Comparison of ENCODE assay signal across 1 cellular context in the genomic region with DNA sequence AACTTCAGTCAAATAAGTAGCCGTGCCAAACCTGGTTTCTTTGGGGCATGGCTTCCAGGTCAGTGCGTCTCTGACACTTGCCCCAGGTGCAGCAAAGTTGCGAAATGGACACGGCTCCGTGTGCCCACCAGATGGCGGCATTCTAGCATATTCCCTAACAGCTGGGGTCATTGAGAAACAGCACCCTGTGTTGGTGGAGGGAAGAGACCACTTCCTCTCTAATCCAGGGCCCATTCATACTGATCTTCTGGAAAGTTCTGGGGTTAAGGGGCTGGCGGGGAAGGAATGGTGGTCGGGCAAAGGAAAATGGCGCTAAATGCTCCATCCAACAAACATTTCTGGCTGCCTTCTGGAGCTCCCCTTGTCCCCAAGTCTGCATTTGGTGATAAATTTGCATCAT.
TF ChIP-seq lines count a peak whose summit lies in the region.

No MANE protein-coding gene starts in this region.

TF ChIP-seq in HepG2, 621 proteins besides CTCF, POLR2A, EP300 and RAD21 (continued from another document and continues in another):
- TF ChIP-seq, protein P1, sequence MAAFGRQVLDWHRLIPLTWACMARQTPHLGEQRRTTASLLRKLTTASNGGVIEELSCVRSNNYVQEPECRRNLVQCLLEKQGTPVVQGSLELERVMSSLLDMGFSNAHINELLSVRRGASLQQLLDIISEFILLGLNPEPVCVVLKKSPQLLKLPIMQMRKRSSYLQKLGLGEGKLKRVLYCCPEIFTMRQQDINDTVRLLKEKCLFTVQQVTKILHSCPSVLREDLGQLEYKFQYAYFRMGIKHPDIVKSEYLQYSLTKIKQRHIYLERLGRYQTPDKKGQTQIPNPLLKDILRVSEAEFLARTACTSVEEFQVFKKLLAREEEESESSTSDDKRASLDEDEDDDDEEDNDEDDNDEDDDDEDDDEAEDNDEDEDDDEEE (CRISPR knock-in tag; IDR thresholded peaks at IDR 0.05) = no peak
- TF ChIP-seq, protein P2, sequence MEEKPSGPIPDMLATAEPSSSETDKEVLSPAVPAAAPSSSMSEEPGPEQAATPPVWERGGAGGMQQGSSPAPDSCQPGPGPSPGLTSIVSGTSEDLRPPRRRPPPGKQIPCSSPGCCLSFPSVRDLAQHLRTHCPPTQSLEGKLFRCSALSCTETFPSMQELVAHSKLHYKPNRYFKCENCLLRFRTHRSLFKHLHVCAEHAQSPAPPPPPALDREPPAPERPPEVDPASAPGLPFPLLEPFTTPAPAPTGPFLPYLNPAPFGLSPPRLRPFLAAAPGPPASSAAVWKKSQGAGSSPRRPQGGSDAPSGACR (CRISPR knock-in tag; IDR thresholded peaks at IDR 0.05) = no peak
- TF ChIP-seq FOXA3 (CRISPR knock-in tag; IDR thresholded peaks at IDR 0.05) (0 out of 2 replicates have a peak, but pooled peaks have one; percentile 32), NR2F2 (IDR thresholded peaks at IDR 0.05; ENCODE audit: borderline replicate concordance, low read depth) (no peak), ZNF317 (CRISPR knock-in tag; IDR thresholded peaks at IDR 0.05) (peak; percentile 30; the same call in 1 of the 2 replicates), RBM39 (IDR thresholded peaks at IDR 0.05; ENCODE audit: low read depth, low read length, poor library complexity, severe bottlenecking) (no peak), ZFP36L1 (CRISPR knock-in tag; IDR thresholded peaks at IDR 0.05) (no peak), ZNF335 (CRISPR knock-in tag; IDR thresholded peaks at IDR 0.05) (peak; percentile 47; the same call in 1 of the 2 replicates), ZFY (CRISPR knock-in tag; IDR thresholded peaks at IDR 0.05) (no peak), NFATC3 (CRISPR knock-in tag; IDR thresholded peaks at IDR 0.05) (no peak), ZNF343 (CRISPR knock-in tag; IDR thresholded peaks at IDR 0.05) (no peak), POLR2AphosphoS5 (IDR thresholded peaks at IDR 0.05; ENCODE audit: low read depth, low read length) (no peak), ZNF772 (CRISPR knock-in tag; IDR thresholded peaks at IDR 0.05) (no peak), HNRNPLL (IDR thresholded peaks at IDR 0.05; ENCODE audit: low read depth, low read length, poor library complexity, severe bottlenecking) (no peak), NFE2L2 (IDR thresholded peaks at IDR 0.05; ENCODE audit: low read length) (no peak), SOX5 (CRISPR knock-in tag; IDR thresholded peaks at IDR 0.05; ENCODE audit: borderline replicate concordance) (peak; percentile 30; the same call in 1 of the 2 replicates), ZNF329 (CRISPR knock-in tag; IDR thresholded peaks at IDR 0.05; ENCODE audit: low read depth) (no peak), ZNF44 (CRISPR knock-in tag; IDR thresholded peaks at IDR 0.05) (no peak), ZSCAN20 (CRISPR knock-in tag; IDR thresholded peaks at IDR 0.05; ENCODE audit: borderline replicate concordance) (no peak), MIXL1 (CRISPR knock-in tag; IDR thresholded peaks at IDR 0.05) (0 out of 2 replicates have a peak, but pooled peaks have one; percentile 45), ZBTB20 (CRISPR knock-in tag; IDR thresholded peaks at IDR 0.05; ENCODE audit: borderline replicate concordance, low read depth) (no peak; the same call in 1 of the 2 replicates), ZNF224 (CRISPR knock-in tag; IDR thresholded peaks at IDR 0.05) (no peak), HOXA7 (CRISPR knock-in tag; IDR thresholded peaks at IDR 0.05) (no peak), ZMYM3 (CRISPR knock-in tag; IDR thresholded peaks at IDR 0.05) (peak; percentile 63; the same call in 1 of the 2 replicates), KDM3A (CRISPR knock-in tag; IDR thresholded peaks at IDR 0.05; ENCODE audit: low read depth) (no peak), ZFP90 (CRISPR knock-in tag; IDR thresholded peaks at IDR 0.05; ENCODE audit: borderline replicate concordance) (peak; percentile 28; the same call in 1 of the 2 replicates), ZSCAN25 (CRISPR knock-in tag; IDR thresholded peaks at IDR 0.05) (no peak), ZNF788 (CRISPR knock-in tag; IDR thresholded peaks at IDR 0.05; ENCODE audit: borderline replicate concordance) (peak; percentile 52; the same call in 1 of the 2 replicates), PHF5A (CRISPR knock-in tag; IDR thresholded peaks at IDR 0.05; ENCODE audit: low read depth, unreplicated experiment) (no peak), NFKB2 (CRISPR knock-in tag; IDR thresholded peaks at IDR 0.05; ENCODE audit: borderline replicate concordance) (no peak), JUND (CRISPR knock-in tag; IDR thresholded peaks at IDR 0.05) (peak; percentile 68), ZNF782 (CRISPR knock-in tag; IDR thresholded peaks at IDR 0.05; ENCODE audit: borderline replicate concordance) (peak; percentile 52; the same call in 1 of the 2 replicates), ZNF33B (CRISPR knock-in tag; IDR thresholded peaks at IDR 0.05) (no peak), FIP1L1 (IDR thresholded peaks at IDR 0.05; ENCODE audit: borderline replicate concordance, insufficient read depth, low read depth, low read length) (no peak), ZNF232 (CRISPR knock-in tag; IDR thresholded peaks at IDR 0.05; ENCODE audit: borderline replicate concordance) (peak; percentile 45; the same call in 1 of the 2 replicates), YEATS2 (CRISPR knock-in tag; IDR thresholded peaks at IDR 0.05; ENCODE audit: borderline replicate concordance) (0 out of 2 replicates have a peak, but pooled peaks have one; percentile 32), HDAC1 (CRISPR knock-in tag; IDR thresholded peaks at IDR 0.05) (no peak), CEBPB (IDR thresholded peaks at IDR 0.05; ENCODE audit: borderline replicate concordance, low read depth, low read length) (peak; percentile 98), PHF20 (CRISPR knock-in tag; IDR thresholded peaks at IDR 0.05) (no peak), REL (CRISPR knock-in tag; conservative IDR thresholded peaks at IDR 0.05) (no peak), PHF21A (CRISPR knock-in tag; IDR thresholded peaks at IDR 0.05) (peak; percentile 41; the same call in 1 of the 2 replicates), ZMAT3 (CRISPR knock-in tag; conservative IDR thresholded peaks at IDR 0.05) (0 out of 2 replicates have a peak, but pooled peaks have one; percentile 35), KLF16 (CRISPR knock-in tag; IDR thresholded peaks at IDR 0.05) (peak in 1 of 2 experiments; percentile 34; a peak in 1 of 4 replicates), SP2 (CRISPR knock-in tag; IDR thresholded peaks at IDR 0.05) (no peak), ZNF496 (CRISPR knock-in tag; IDR thresholded peaks at IDR 0.05; ENCODE audit: insufficient replicate concordance) (no peak), ELF4 (CRISPR knock-in tag; IDR thresholded peaks at IDR 0.05; ENCODE audit: borderline replicate concordance) (no peak)
- TF ChIP-seq, protein P3, sequence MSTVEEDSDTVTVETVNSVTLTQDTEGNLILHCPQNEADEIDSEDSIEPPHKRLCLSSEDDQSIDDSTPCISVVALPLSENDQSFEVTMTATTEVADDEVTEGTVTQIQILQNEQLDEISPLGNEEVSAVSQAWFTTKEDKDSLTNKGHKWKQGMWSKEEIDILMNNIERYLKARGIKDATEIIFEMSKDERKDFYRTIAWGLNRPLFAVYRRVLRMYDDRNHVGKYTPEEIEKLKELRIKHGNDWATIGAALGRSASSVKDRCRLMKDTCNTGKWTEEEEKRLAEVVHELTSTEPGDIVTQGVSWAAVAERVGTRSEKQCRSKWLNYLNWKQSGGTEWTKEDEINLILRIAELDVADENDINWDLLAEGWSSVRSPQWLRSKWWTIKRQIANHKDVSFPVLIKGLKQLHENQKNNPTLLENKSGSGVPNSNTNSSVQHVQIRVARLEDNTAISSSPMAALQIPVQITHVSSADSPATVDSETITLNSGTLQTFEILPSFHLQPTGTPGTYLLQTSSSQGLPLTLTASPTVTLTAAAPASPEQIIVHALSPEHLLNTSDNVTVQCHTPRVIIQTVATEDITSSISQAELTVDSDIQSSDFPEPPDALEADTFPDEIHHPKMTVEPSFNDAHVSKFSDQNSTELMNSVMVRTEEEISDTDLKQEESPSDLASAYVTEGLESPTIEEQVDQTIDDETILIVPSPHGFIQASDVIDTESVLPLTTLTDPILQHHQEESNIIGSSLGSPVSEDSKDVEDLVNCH (CRISPR knock-in tag; IDR thresholded peaks at IDR 0.05) = no peak
- TF ChIP-seq, protein P4, sequence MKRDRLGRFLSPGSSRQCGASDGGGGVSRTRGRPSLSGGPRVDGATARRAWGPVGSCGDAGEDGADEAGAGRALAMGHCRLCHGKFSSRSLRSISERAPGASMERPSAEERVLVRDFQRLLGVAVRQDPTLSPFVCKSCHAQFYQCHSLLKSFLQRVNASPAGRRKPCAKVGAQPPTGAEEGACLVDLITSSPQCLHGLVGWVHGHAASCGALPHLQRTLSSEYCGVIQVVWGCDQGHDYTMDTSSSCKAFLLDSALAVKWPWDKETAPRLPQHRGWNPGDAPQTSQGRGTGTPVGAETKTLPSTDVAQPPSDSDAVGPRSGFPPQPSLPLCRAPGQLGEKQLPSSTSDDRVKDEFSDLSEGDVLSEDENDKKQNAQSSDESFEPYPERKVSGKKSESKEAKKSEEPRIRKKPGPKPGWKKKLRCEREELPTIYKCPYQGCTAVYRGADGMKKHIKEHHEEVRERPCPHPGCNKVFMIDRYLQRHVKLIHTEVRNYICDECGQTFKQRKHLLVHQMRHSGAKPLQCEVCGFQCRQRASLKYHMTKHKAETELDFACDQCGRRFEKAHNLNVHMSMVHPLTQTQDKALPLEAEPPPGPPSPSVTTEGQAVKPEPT (CRISPR knock-in tag; IDR thresholded peaks at IDR 0.05; ENCODE audit: low read depth) = no peak
- TF ChIP-seq, protein P5, sequence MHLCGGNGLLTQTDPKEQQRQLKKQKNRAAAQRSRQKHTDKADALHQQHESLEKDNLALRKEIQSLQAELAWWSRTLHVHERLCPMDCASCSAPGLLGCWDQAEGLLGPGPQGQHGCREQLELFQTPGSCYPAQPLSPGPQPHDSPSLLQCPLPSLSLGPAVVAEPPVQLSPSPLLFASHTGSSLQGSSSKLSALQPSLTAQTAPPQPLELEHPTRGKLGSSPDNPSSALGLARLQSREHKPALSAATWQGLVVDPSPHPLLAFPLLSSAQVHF (CRISPR knock-in tag; IDR thresholded peaks at IDR 0.05) = no peak
- TF ChIP-seq, protein P6, sequence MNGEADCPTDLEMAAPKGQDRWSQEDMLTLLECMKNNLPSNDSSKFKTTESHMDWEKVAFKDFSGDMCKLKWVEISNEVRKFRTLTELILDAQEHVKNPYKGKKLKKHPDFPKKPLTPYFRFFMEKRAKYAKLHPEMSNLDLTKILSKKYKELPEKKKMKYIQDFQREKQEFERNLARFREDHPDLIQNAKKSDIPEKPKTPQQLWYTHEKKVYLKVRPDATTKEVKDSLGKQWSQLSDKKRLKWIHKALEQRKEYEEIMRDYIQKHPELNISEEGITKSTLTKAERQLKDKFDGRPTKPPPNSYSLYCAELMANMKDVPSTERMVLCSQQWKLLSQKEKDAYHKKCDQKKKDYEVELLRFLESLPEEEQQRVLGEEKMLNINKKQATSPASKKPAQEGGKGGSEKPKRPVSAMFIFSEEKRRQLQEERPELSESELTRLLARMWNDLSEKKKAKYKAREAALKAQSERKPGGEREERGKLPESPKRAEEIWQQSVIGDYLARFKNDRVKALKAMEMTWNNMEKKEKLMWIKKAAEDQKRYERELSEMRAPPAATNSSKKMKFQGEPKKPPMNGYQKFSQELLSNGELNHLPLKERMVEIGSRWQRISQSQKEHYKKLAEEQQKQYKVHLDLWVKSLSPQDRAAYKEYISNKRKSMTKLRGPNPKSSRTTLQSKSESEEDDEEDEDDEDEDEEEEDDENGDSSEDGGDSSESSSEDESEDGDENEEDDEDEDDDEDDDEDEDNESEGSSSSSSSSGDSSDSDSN (CRISPR knock-in tag; IDR thresholded peaks at IDR 0.05) = peak; percentile 31; the same call in 1 of the 2 replicates
- TF ChIP-seq, protein P7, sequence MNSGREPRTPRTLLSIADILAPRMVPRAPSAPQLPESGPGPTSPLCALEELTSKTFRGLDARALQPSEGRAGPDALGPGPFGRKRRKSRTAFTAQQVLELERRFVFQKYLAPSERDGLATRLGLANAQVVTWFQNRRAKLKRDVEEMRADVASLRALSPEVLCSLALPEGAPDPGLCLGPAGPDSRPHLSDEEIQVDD (CRISPR knock-in tag; IDR thresholded peaks at IDR 0.05; ENCODE audit: borderline replicate concordance) = no peak
- TF ChIP-seq, protein P8, sequence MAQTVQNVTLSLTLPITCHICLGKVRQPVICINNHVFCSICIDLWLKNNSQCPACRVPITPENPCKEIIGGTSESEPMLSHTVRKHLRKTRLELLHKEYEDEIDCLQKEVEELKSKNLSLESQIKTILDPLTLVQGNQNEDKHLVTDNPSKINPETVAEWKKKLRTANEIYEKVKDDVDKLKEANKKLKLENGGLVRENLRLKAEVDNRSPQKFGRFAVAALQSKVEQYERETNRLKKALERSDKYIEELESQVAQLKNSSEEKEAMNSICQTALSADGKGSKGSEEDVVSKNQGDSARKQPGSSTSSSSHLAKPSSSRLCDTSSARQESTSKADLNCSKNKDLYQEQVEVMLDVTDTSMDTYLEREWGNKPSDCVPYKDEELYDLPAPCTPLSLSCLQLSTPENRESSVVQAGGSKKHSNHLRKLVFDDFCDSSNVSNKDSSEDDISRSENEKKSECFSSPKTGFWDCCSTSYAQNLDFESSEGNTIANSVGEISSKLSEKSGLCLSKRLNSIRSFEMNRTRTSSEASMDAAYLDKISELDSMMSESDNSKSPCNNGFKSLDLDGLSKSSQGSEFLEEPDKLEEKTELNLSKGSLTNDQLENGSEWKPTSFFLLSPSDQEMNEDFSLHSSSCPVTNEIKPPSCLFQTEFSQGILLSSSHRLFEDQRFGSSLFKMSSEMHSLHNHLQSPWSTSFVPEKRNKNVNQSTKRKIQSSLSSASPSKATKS (CRISPR knock-in tag; IDR thresholded peaks at IDR 0.05) = no peak
- TF ChIP-seq, protein P9, sequence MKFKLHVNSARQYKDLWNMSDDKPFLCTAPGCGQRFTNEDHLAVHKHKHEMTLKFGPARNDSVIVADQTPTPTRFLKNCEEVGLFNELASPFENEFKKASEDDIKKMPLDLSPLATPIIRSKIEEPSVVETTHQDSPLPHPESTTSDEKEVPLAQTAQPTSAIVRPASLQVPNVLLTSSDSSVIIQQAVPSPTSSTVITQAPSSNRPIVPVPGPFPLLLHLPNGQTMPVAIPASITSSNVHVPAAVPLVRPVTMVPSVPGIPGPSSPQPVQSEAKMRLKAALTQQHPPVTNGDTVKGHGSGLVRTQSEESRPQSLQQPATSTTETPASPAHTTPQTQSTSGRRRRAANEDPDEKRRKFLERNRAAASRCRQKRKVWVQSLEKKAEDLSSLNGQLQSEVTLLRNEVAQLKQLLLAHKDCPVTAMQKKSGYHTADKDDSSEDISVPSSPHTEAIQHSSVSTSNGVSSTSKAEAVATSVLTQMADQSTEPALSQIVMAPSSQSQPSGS (CRISPR knock-in tag; IDR thresholded peaks at IDR 0.05) = peak; percentile 72; the same call in 1 of the 2 replicates
- TF ChIP-seq, protein P10, sequence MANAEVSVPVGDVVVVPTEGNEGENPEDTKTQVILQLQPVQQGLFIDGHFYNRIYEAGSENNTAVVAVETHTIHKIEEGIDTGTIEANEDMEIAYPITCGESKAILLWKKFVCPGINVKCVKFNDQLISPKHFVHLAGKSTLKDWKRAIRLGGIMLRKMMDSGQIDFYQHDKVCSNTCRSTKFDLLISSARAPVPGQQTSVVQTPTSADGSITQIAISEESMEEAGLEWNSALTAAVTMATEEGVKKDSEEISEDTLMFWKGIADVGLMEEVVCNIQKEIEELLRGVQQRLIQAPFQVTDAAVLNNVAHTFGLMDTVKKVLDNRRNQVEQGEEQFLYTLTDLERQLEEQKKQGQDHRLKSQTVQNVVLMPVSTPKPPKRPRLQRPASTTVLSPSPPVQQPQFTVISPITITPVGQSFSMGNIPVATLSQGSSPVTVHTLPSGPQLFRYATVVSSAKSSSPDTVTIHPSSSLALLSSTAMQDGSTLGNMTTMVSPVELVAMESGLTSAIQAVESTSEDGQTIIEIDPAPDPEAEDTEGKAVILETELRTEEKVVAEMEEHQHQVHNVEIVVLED (CRISPR knock-in tag; IDR thresholded peaks at IDR 0.05; ENCODE audit: borderline replicate concordance) = no peak; the same call in 1 of the 2 replicates
